Comparison of ENCODE assay signal across 21 cellular contexts in genomic region chr15:68318931-68319909, GRCh38.
"Had no signal": no experiment of that assay in that cellular context is flagged by ENCODE, and none has a peak within 500 bp of the region (broad histone marks: within the 10 kb centered on the region; RNA-seq: fewer than 3 reads in every experiment).

No MANE protein-coding gene starts in this region.

- H3K4me3 Mint-ChIP-seq: activated naive CD4-positive, alpha-beta T cell treated with anti-CD3 and anti-CD28 coated beads for 36 hours; activated T-cell treated with anti-CD3 and anti-CD28 coated beads, Interleukin-2, amount 50 U/mL, for 4 hours; immature natural killer cell; mesothelial cell of epicardium; nephron progenitor cell; stimulated activated memory B cell treated with anti-CD40 and anti-IgM and Interleukin-4, amounts not matched to agents 10 μg/mL and 1 μg/mL and 100 μg/mL, for 72 hours had no signal

- H3K36me3 ChIP-seq: breast epithelium, esophagus squamous epithelium, prostate gland, upper lobe of left lung had no signal

- FAIRE-seq: astrocyte, small intestine had no signal

- ATAC-seq: activated T-cell treated with anti-CD3 and anti-CD28 coated beads, Interleukin-2, amount 50 U/mL, for 4 hours; stimulated activated memory B cell treated with anti-CD40 and anti-IgM and Interleukin-4, amounts not matched to agents 10 μg/mL and 1 μg/mL and 100 μg/mL, for 72 hours had no signal

- H3K9me3 Mint-ChIP-seq: activated naive CD4-positive, alpha-beta T cell treated with anti-CD3 and anti-CD28 coated beads for 36 hours; activated T-cell treated with anti-CD3 and anti-CD28 coated beads, Interleukin-2, amount 50 U/mL, for 4 hours; immature natural killer cell; mesothelial cell of epicardium; nephron progenitor cell; stimulated activated memory B cell treated with anti-CD40 and anti-IgM and Interleukin-4, amounts not matched to agents 10 μg/mL and 1 μg/mL and 100 μg/mL, for 72 hours had no signal

- H3K4me1 Mint-ChIP-seq: immature natural killer cell; stimulated activated memory B cell treated with anti-CD40 and anti-IgM and Interleukin-4, amounts not matched to agents 10 μg/mL and 1 μg/mL and 100 μg/mL, for 72 hours had no signal

- DNase-seq: activated CD4-positive, alpha-beta T cell treated with anti-CD3 and anti-CD28 coated beads, Interleukin-2, amount 50 U/mL, for 1 hour; activated CD8-positive, alpha-beta memory T cell treated with anti-CD3 and anti-CD28 coated beads, Interleukin-2, amount 50 U/mL, for 4 hours; activated naive CD4-positive, alpha-beta T cell treated with anti-CD3 and anti-CD28 coated beads for 36 hours; activated T-cell treated with anti-CD3 and anti-CD28 coated beads, Interleukin-2, amount 50 U/mL, for 4 hours; dermis blood vessel endothelial cell; effector memory CD4-positive, alpha-beta T cell; esophagus squamous epithelium; immature natural killer cell; nephron progenitor cell; small intestine; stimulated activated CD4-positive, alpha-beta T cell treated with anti-CD3 and anti-CD28 coated beads, Interleukin-4, amount 100 ng/mL, for 24 hours; T1000; testis; upper lobe of left lung had no signal

- H3K4me3 ChIP-seq: breast epithelium, esophagus squamous epithelium, lung, prostate gland, right atrium auricular region, testis, upper lobe of left lung had no signal

- H3K9me3 ChIP-seq: breast epithelium, esophagus squamous epithelium, prostate gland, right atrium auricular region, testis, upper lobe of left lung had no signal

- H3K4me1 ChIP-seq: breast epithelium, prostate gland, testis, upper lobe of left lung had no signal

- H3K27me3 ChIP-seq: breast epithelium, right atrium auricular region, testis, upper lobe of left lung had no signal

- H3K27ac Mint-ChIP-seq: activated naive CD4-positive, alpha-beta T cell treated with anti-CD3 and anti-CD28 coated beads for 36 hours; immature natural killer cell; mesothelial cell of epicardium; nephron progenitor cell; stimulated activated memory B cell treated with anti-CD40 and anti-IgM and Interleukin-4, amounts not matched to agents 10 μg/mL and 1 μg/mL and 100 μg/mL, for 72 hours had no signal

- H3K36me3 Mint-ChIP-seq: immature natural killer cell; mesothelial cell of epicardium; stimulated activated memory B cell treated with anti-CD40 and anti-IgM and Interleukin-4, amounts not matched to agents 10 μg/mL and 1 μg/mL and 100 μg/mL, for 72 hours had no signal

- H3K27ac ChIP-seq: breast epithelium, esophagus squamous epithelium, prostate gland, right atrium auricular region, testis, upper lobe of left lung had no signal
